Comparison of ENCODE assay signal across 18 cellular contexts in the genomic region with DNA sequence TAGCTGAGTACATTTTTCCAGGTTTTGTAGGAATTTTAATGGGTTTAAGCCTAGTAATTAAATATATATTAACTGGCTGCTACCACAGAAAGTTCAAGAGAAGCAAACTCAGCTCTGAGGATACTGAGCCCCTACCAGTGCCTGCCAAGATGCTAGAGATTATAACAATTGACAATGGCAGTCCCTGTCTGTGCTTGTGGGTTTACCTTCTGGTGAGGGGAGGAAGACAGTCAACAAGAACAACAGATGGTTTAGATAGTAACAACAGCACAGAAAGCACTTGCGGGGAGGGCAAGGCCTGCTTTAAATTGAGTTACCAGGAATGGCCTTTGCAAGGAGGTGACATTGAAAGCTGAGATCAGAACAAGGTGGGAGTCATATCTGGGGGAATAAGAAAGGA. TPM values are rescaled to one million over a fixed set of nuclear protein-coding genes. Genes with fewer than 3 reads are reported as not detected.
DNase-seq lines count a peak whose midpoint lies in the region; ATAC-seq, FAIRE-seq and TF ChIP-seq lines count a peak whose summit lies in the region.
"Had no signal": no experiment of that assay in that cellular context is flagged by ENCODE, and none has a peak within 500 bp of the region (broad histone marks: within the 10 kb centered on the region; RNA-seq: fewer than 3 reads in every experiment).

No MANE protein-coding gene starts in this region.

- CTCF ChIA-PET in activated CD4-positive, alpha-beta memory T cell treated with anti-CD3 and anti-CD28 coated beads, Interleukin-2, amount 10 ng/mL, durations not matched to agents 7 days and 5 days (lab: Charles Lee): no interaction called here

- DNase-seq in DMS 273 (lab: John Stamatoyannopoulos, UW; ENCODE audit: unreplicated experiment): peak; percentile 45
- DNase-seq in DMS 273 treated with DMSO at 0.1 percent for 48 hours (lab: John Stamatoyannopoulos, UW): no peak
- peak; percentile 57 for DNase-seq in NCI-H1694 treated with DMSO at 0.1 percent for 48 hours (lab: John Stamatoyannopoulos, UW)
- DNase-seq in activated CD4-positive, alpha-beta memory T cell treated with anti-CD3 and anti-CD28 coated beads, Interleukin-2, amount 10 ng/mL, durations not matched to agents 7 days and 5 days: no peak
- DNase-seq in mesothelial cell of epicardium (ENCODE audit: low spot score in 2 of 2, unreplicated experiment in 2 of 2): no peak
- DNase-seq in activated CD8-positive, alpha-beta memory T cell treated with anti-CD3 and anti-CD28 coated beads, Interleukin-2, amount 50 U/mL, for 48 hours: no peak
- no peak for DNase-seq in HTR-8/SVneo (ENCODE audit: insufficient read length, low spot score)
- DNase-seq: activated CD4-positive, alpha-beta T cell treated with anti-CD3 and anti-CD28 coated beads, Interleukin-2, amount 50 U/mL, for 4 hours; activated effector memory CD4-positive, alpha-beta T cell treated with Interleukin-2 at 50 U/mL for 16 hours; naive B cell; NCI-H446; psoas muscle; SIG-M5; spleen; stimulated activated naive B cell treated with anti-CD40 and anti-IgM and Interleukin-4, amounts not matched to agents 10 μg/mL and 1 μg/mL and 100 μg/mL, for 72 hours had no signal

- POLR2A ChIA-PET in activated CD4-positive, alpha-beta memory T cell treated with anti-CD3 and anti-CD28 coated beads, Interleukin-2, amount 10 ng/mL, durations not matched to agents 7 days and 5 days (lab: Charles Lee): no interaction called here

- FAIRE-seq in HTR-8/SVneo (lab: Jason Lieb, UNC): no peak
- FAIRE-seq: astrocyte had no signal

- H3K27ac Mint-ChIP-seq in activated CD4-positive, alpha-beta memory T cell treated with anti-CD3 and anti-CD28 coated beads, Interleukin-2, amount 10 ng/mL, durations not matched to agents 7 days and 5 days: peak overlapping the region; percentile 6
- H3K27ac Mint-ChIP-seq in mesothelial cell of epicardium: peak overlapping the region; percentile 45
- H3K27ac Mint-ChIP-seq: CD14-positive monocyte; stimulated activated naive B cell treated with anti-CD40 and anti-IgM and Interleukin-4, amounts not matched to agents 10 μg/mL and 1 μg/mL and 100 μg/mL, for 72 hours had no signal

- ATAC-seq in GM18909 (IDR thresholded peaks at IDR 0.05; ENCODE audit: poor library complexity, unreplicated experiment): no peak
- ATAC-seq: psoas muscle; stimulated activated naive B cell treated with anti-CD40 and anti-IgM and Interleukin-4, amounts not matched to agents 10 μg/mL and 1 μg/mL and 100 μg/mL, for 72 hours had no signal

- H3K4me3 Mint-ChIP-seq in activated CD4-positive, alpha-beta memory T cell treated with anti-CD3 and anti-CD28 coated beads, Interleukin-2, amount 10 ng/mL, durations not matched to agents 7 days and 5 days: no peak overlapping the region
- H3K4me3 Mint-ChIP-seq in mesothelial cell of epicardium: no peak overlapping the region
- H3K4me3 Mint-ChIP-seq: CD14-positive monocyte; naive B cell; stimulated activated naive B cell treated with anti-CD40 and anti-IgM and Interleukin-4, amounts not matched to agents 10 μg/mL and 1 μg/mL and 100 μg/mL, for 72 hours had no signal

- no peaks in the 10 kb centered on the region for H3K9me3 Mint-ChIP-seq in activated CD4-positive, alpha-beta memory T cell treated with anti-CD3 and anti-CD28 coated beads, Interleukin-2, amount 10 ng/mL, durations not matched to agents 7 days and 5 days
- H3K9me3 Mint-ChIP-seq in mesothelial cell of epicardium: no peaks in the 10 kb centered on the region
- H3K9me3 Mint-ChIP-seq: CD14-positive monocyte; naive B cell; stimulated activated naive B cell treated with anti-CD40 and anti-IgM and Interleukin-4, amounts not matched to agents 10 μg/mL and 1 μg/mL and 100 μg/mL, for 72 hours had no signal

- no peak for TF ChIP-seq CTCF in mesothelial cell of epicardium (IDR thresholded peaks at IDR 0.05; ENCODE audit: unreplicated experiment)

- H3K27me3 Mint-ChIP-seq in activated CD4-positive, alpha-beta memory T cell treated with anti-CD3 and anti-CD28 coated beads, Interleukin-2, amount 10 ng/mL, durations not matched to agents 7 days and 5 days: no peaks in the 10 kb centered on the region
- no peaks in the 10 kb centered on the region for H3K27me3 Mint-ChIP-seq in mesothelial cell of epicardium (ENCODE audit: low read depth)

- H3K4me1 Mint-ChIP-seq in activated CD4-positive, alpha-beta memory T cell treated with anti-CD3 and anti-CD28 coated beads, Interleukin-2, amount 10 ng/mL, durations not matched to agents 7 days and 5 days: peaks cover 53% of the 10 kb centered on the region
- peaks cover 70% of the 10 kb centered on the region for H3K4me1 Mint-ChIP-seq in mesothelial cell of epicardium

- H3K36me3 Mint-ChIP-seq in activated CD4-positive, alpha-beta memory T cell treated with anti-CD3 and anti-CD28 coated beads, Interleukin-2, amount 10 ng/mL, durations not matched to agents 7 days and 5 days (ENCODE audit: low read depth): peaks cover 6% of the 10 kb centered on the region
- no peaks in the 10 kb centered on the region for H3K36me3 Mint-ChIP-seq in mesothelial cell of epicardium
- H3K36me3 Mint-ChIP-seq: CD14-positive monocyte; naive B cell; stimulated activated naive B cell treated with anti-CD40 and anti-IgM and Interleukin-4, amounts not matched to agents 10 μg/mL and 1 μg/mL and 100 μg/mL, for 72 hours had no signal

RNA-seq across cellular contexts. Expression of gene ARHGEF3, which starts 56.6 kb away (rescaled TPM):
- 10 to 100 TPM; 71.3 TPM for total RNA-seq in activated CD4-positive, alpha-beta memory T cell treated with anti-CD3 and anti-CD28 coated beads, Interleukin-2, amount 10 ng/mL, durations not matched to agents 7 days and 5 days
- total RNA-seq in mesothelial cell of epicardium: 28.7 to 31.7 TPM (median 29.0 TPM) in 3 replicates

Comparison
In these comparisons a context has a peak if more than half of its experiments do, and no peak if none do; other contexts are left out.
1. DNase-seq: peak in DMS 273 (single experiment) and NCI-H1694 treated with DMSO at 0.1 percent for 48 hours (single experiment); none in DMS 273 treated with DMSO at 0.1 percent for 48 hours (single experiment), activated CD4-positive, alpha-beta memory T cell treated with anti-CD3 and anti-CD28 coated beads, Interleukin-2, amount 10 ng/mL, durations not matched to agents 7 days and 5 days (single experiment), mesothelial cell of epicardium (0 of 2), activated CD8-positive, alpha-beta memory T cell treated with anti-CD3 and anti-CD28 coated beads, Interleukin-2, amount 50 U/mL, for 48 hours (single experiment) and HTR-8/SVneo (single experiment).